ENCODE assay signal across 8 cellular contexts in the genomic region with DNA sequence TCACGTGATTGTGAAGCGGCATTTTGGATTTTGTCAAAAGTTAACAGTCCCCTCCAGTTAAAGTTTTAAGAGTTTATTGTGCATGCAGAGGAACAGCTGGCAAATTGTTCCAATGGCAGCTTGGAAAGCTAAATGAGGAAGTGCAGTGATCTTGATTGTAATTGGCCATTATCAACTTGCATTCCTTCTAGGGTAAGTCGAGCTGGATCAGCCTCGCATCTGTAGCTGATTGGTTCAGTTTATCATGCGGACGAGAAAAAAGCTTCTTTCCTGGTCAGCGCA. TPM values are rescaled to one million over a fixed set of nuclear protein-coding genes. Genes with fewer than 3 reads are reported as not detected.
DNase-seq lines count a peak whose midpoint lies in the region; ATAC-seq, FAIRE-seq and TF ChIP-seq lines count a peak whose summit lies in the region.

No MANE protein-coding gene starts in this region.

- POLR2A ChIA-PET in SK-N-SH (lab: Yijun Ruan, JAX) (interaction anchor here (1.6 kb wide), 1 partner anchor 27 kb away, joined by 7 read pairs; a partner anchor contains a TSS), endothelial cell of umbilical vein (lab: Charles Lee) (interaction anchor here (0.9 kb wide), 1 partner anchor 26 kb away, joined by 8 read pairs; a partner anchor contains a TSS)

- DNase-seq in activated T-cell treated with anti-CD3 and anti-CD28 coated beads, Interleukin-2, amount 50 U/mL, for 72 hours, result no peak
- no peak for DNase-seq in activated T-cell treated with anti-CD3 and anti-CD28 coated beads for 4 hours
- DNase-seq in SK-N-SH, result peak; percentile 70
- DNase-seq in endothelial cell of umbilical vein (ENCODE audit: low read depth, low spot score), result peak; percentile 78
- no peak for DNase-seq in left lobe of liver (ENCODE audit: low spot score)
- DNase-seq in mesenteric fat pad (ENCODE audit: low spot score), result no peak

- 8% methylated on average over 7 of the region's 7 CpGs for WGBS in SK-N-SH (ENCODE audit: low lambda C conversion rate)

- no peak for TF ChIP-seq CTCF in SK-N-SH (IDR thresholded peaks at IDR 0.05)
- TF ChIP-seq CTCF in endothelial cell of umbilical vein (IDR thresholded peaks at IDR 0.05; ENCODE audit: extremely low read depth in 1 of 2, insufficient read depth in 1 of 2, low read depth in 1 of 2, low read length in 2 of 2), result no peak

- peaks cover 10% of the 10 kb centered on the region in 2 donors for H3K36me3 Mint-ChIP-seq in activated T-cell treated with anti-CD3 and anti-CD28 coated beads, Interleukin-2, amount 50 U/mL, for 72 hours (ENCODE audit: insufficient read depth in 2 of 2)

- H3K36me3 ChIP-seq in SK-N-SH (replicated peaks in 1 of 2; ENCODE audit: control insufficient read depth in 1 of 2, insufficient read depth in 2 of 2, low read length in 1 of 2) (peaks cover 5% of the 10 kb centered on the region in 2 experiments), endothelial cell of umbilical vein (ENCODE audit: control insufficient read depth in 2 of 2, extremely low read depth in 1 of 2, insufficient read depth in 2 of 2, low read length in 2 of 2) (no peaks in the 10 kb centered on the region), muscle layer of duodenum (ENCODE audit: control insufficient read depth in 1 of 2, insufficient read depth in 2 of 2, low read length in 2 of 2) (peaks cover 0 to 7% of the 10 kb centered on the region in 2 donors)

- TF ChIP-seq POLR2A in endothelial cell of umbilical vein (IDR thresholded peaks at IDR 0.05; ENCODE audit: low read depth, low read length), result no peak

- H3K4me1 Mint-ChIP-seq in activated T-cell treated with anti-CD3 and anti-CD28 coated beads, Interleukin-2, amount 50 U/mL, for 72 hours (ENCODE audit: low read depth), result peaks cover 49% of the 10 kb centered on the region

- peaks cover 55% of the 10 kb centered on the region for H3K79me2 ChIP-seq in SK-N-SH (ENCODE audit: insufficient read depth)
- peaks cover 45% of the 10 kb centered on the region for H3K79me2 ChIP-seq in endothelial cell of umbilical vein (ENCODE audit: control insufficient read depth, insufficient read depth, low read length)

- no peak for TF ChIP-seq RAD21 in SK-N-SH (IDR thresholded peaks at IDR 0.05; ENCODE audit: low read length)

- no peak for FAIRE-seq in endothelial cell of umbilical vein (lab: Jason Lieb, UNC)

- intact Hi-C loops in endothelial cell of umbilical vein (cut with micrococcal nuclease), result loop anchor here (2.0 kb wide), 1 partner anchor 144 kb away; a partner anchor contains a TSS

- no peaks in the 10 kb centered on the region for H3K9me3 Mint-ChIP-seq in activated T-cell treated with anti-CD3 and anti-CD28 coated beads, Interleukin-2, amount 50 U/mL, for 72 hours

- H3K4me2 ChIP-seq in SK-N-SH (peak overlapping the region; percentile 98), endothelial cell of umbilical vein (ENCODE audit: insufficient read depth, low read length) (peak overlapping the region; percentile 95)

- peak overlapping the region; percentile 64 to 91; a peak in 3 of 4 replicates for H3K27ac ChIP-seq in SK-N-SH (ENCODE audit: low read depth in 2 of 2, low read length in 1 of 2)
- peak overlapping the region; percentile 19 for H3K27ac ChIP-seq in endothelial cell of umbilical vein (ENCODE audit: insufficient read depth, low read depth, low read length)
- H3K27ac ChIP-seq in muscle layer of duodenum (ENCODE audit: low read length), result peak overlapping the region; percentile 49

- no peak for ATAC-seq in activated T-cell treated with anti-CD3 and anti-CD28 coated beads, Interleukin-2, amount 50 U/mL, for 72 hours (replicated peaks in 1 of 2)
- ATAC-seq in HG03442 (IDR thresholded peaks at IDR 0.05; ENCODE audit: unreplicated experiment) (peak; percentile 5), left lobe of liver (no peak)

- CTCF ChIA-PET in SK-N-SH (lab: Yijun Ruan, JAX) (interaction anchor here (1.0 kb wide), 1 partner anchor 24 kb away, joined by 3 read pairs; no protein-coding TSS in a partner anchor), endothelial cell of umbilical vein (lab: Charles Lee) (interaction anchor here (1.0 to 1.5 kb wide), 5 partner anchors 16 to 108 kb away, joined by 3 to 5 read pairs (median 4); a partner anchor contains a TSS)

- peaks cover 16% of the 10 kb centered on the region for H3F3A ChIP-seq in SK-N-SH (replicated peaks; ENCODE audit: insufficient read depth)

- dilution Hi-C loops in endothelial cell of umbilical vein (cut with MboI; ENCODE audit: extremely low pct_ligation_motif_present, low sequenced_read_pairs), result no loop called here

- peak overlapping the region; percentile 69 to 100 for H3K4me3 ChIP-seq in SK-N-SH (ENCODE audit: low read depth in 2 of 2, low read length in 1 of 2)
- H3K4me3 ChIP-seq in endothelial cell of umbilical vein (replicated peaks in 1 of 3; ENCODE audit: insufficient read depth in 1 of 3, low read depth in 1 of 3, low read length in 3 of 3), result peak overlapping the region; percentile 79 to 93 (median 87)
- H3K4me3 ChIP-seq in muscle layer of duodenum (ENCODE audit: low read depth in 1 of 2, low read length in 2 of 2), result peak overlapping the region; percentile 86 to 97

- H3K27me3 ChIP-seq in SK-N-SH (ENCODE audit: insufficient read depth) (no peaks in the 10 kb centered on the region), endothelial cell of umbilical vein (ENCODE audit: control insufficient read depth in 2 of 2, insufficient read depth in 2 of 2, low read length in 2 of 2) (no peaks in the 10 kb centered on the region), muscle layer of duodenum (ENCODE audit: low read depth, low read length) (no peaks in the 10 kb centered on the region)

- H3K9ac ChIP-seq in SK-N-SH (peak overlapping the region; percentile 87), endothelial cell of umbilical vein (replicated peaks; ENCODE audit: extremely low read depth, insufficient read depth, low read length) (peak overlapping the region; percentile 80)

- H3K27ac Mint-ChIP-seq in activated T-cell treated with anti-CD3 and anti-CD28 coated beads, Interleukin-2, amount 50 U/mL, for 72 hours, result peak overlapping the region; percentile 95

- H4K20me1 ChIP-seq in SK-N-SH (ENCODE audit: insufficient read depth) (no peaks in the 10 kb centered on the region), endothelial cell of umbilical vein (replicated peaks; ENCODE audit: control insufficient read depth, extremely low read depth, insufficient read depth, low read length) (no peaks in the 10 kb centered on the region)

- no peaks in the 10 kb centered on the region for H3K27me3 Mint-ChIP-seq in activated T-cell treated with anti-CD3 and anti-CD28 coated beads, Interleukin-2, amount 50 U/mL, for 72 hours (ENCODE audit: low read depth)

- TF ChIP-seq EP300 in SK-N-SH (IDR thresholded peaks at IDR 0.05; ENCODE audit: borderline replicate concordance in 1 of 2, low read depth in 1 of 2, low read length in 1 of 2), result no peak

- H3K9me3 ChIP-seq in SK-N-SH (no peaks in the 10 kb centered on the region), endothelial cell of umbilical vein (replicated peaks; ENCODE audit: control insufficient read depth, insufficient read depth, low read length) (no peaks in the 10 kb centered on the region), muscle layer of duodenum (ENCODE audit: control insufficient read depth in 1 of 2, low read length in 2 of 2) (no peaks in the 10 kb centered on the region)

- H3K9me2 ChIP-seq in SK-N-SH, result no peaks in the 10 kb centered on the region

- no peaks in the 10 kb centered on the region for H3K9me1 ChIP-seq in endothelial cell of umbilical vein (replicated peaks; ENCODE audit: control insufficient read depth, extremely low read depth, insufficient read depth, low read length)

- peak overlapping the region; percentile 99 to 100 for H3K4me3 Mint-ChIP-seq in activated T-cell treated with anti-CD3 and anti-CD28 coated beads, Interleukin-2, amount 50 U/mL, for 72 hours

- H2AFZ ChIP-seq in SK-N-SH (ENCODE audit: low read depth), result peak overlapping the region; percentile 83
- peak overlapping the region; percentile 88 for H2AFZ ChIP-seq in endothelial cell of umbilical vein (ENCODE audit: low read depth, low read length)

- no TSS peak for BruUV-seq in endothelial cell of umbilical vein (replicated peaks; lab: Mats Ljungman, UMichigan)

- peaks cover 5 to 8% of the 10 kb centered on the region in 2 experiments; a peak in 2 of 4 replicates for H3K4me1 ChIP-seq in SK-N-SH (ENCODE audit: control insufficient read depth in 1 of 2, insufficient read depth in 2 of 2, low read depth in 1 of 2, low read length in 1 of 2)
- H3K4me1 ChIP-seq in endothelial cell of umbilical vein (ENCODE audit: control insufficient read depth, extremely low read depth, insufficient read depth, low read length), result peaks cover 5% of the 10 kb centered on the region
- peaks cover 0 to 14% of the 10 kb centered on the region in 2 donors for H3K4me1 ChIP-seq in muscle layer of duodenum (ENCODE audit: control insufficient read depth in 1 of 2, insufficient read depth in 2 of 2, low read length in 2 of 2)

RNA-seq across cellular contexts. Expression of a gene that starts 0.6 kb away (rescaled TPM):
- 10 to 100 TPM; 16.0 to 18.8 TPM for total RNA-seq in activated T-cell treated with anti-CD3 and anti-CD28 coated beads, Interleukin-2, amount 50 U/mL, for 72 hours
- 27.7 and 34.5 TPM in 2 replicates for polyA plus RNA-seq in SK-N-SH (2012; rRNA removed)
- 19.9 and 20.2 TPM in 2 replicates for polyA plus RNA-seq in SK-N-SH (2012; cell fraction: cytosol; rRNA removed)
- 68.2 and 103 TPM in 2 replicates for polyA plus RNA-seq in SK-N-SH (2012; cell fraction: nucleus; rRNA removed)
- 16.6 and 21.6 TPM in 2 replicates for total RNA-seq in endothelial cell of umbilical vein
- polyA plus RNA-seq in endothelial cell of umbilical vein, result 10.9 and 11.6 TPM in 2 replicates
- 5.6 and 6.5 TPM in 2 replicates for polyA plus RNA-seq in endothelial cell of umbilical vein (2011; cell fraction: cytosol; rRNA removed)
- polyA plus RNA-seq in endothelial cell of umbilical vein (2011; cell fraction: nucleus; rRNA removed), result 57.3 and 67.2 TPM in 2 replicates
- polyA plus RNA-seq in endothelial cell of umbilical vein (2012), result 5.6 and 8.8 TPM in 2 replicates
- polyA minus RNA-seq in endothelial cell of umbilical vein, result 17.4 and 20.1 TPM in 2 replicates
- polyA minus RNA-seq in endothelial cell of umbilical vein (2011; cell fraction: cytosol; rRNA and poly(A)+ RNA removed), result 2.3 TPM
- polyA minus RNA-seq in endothelial cell of umbilical vein (2011; cell fraction: nucleus; rRNA and poly(A)+ RNA removed), result 23.0 and 39.1 TPM in 2 replicates
- 5.2 TPM for total RNA-seq in left lobe of liver
- 7.8 TPM for total RNA-seq in mesenteric fat pad

RNA-seq across cellular contexts. Expression of a gene that starts 7.3 kb away (rescaled TPM):
- 100 to 1,000 TPM; 218 to 229 TPM for total RNA-seq in activated T-cell treated with anti-CD3 and anti-CD28 coated beads, Interleukin-2, amount 50 U/mL, for 72 hours
- 2,495 and 4,591 TPM in 2 replicates for polyA plus RNA-seq in SK-N-SH (2012; rRNA removed)
- 3,365 and 4,101 TPM in 2 replicates for polyA plus RNA-seq in SK-N-SH (2012; cell fraction: cytosol; rRNA removed)
- 420 and 854 TPM in 2 replicates for polyA plus RNA-seq in SK-N-SH (2012; cell fraction: nucleus; rRNA removed)
- total RNA-seq in endothelial cell of umbilical vein, result 348 and 369 TPM in 2 replicates
- 2,129 and 2,140 TPM in 2 replicates for polyA plus RNA-seq in endothelial cell of umbilical vein
- polyA plus RNA-seq in endothelial cell of umbilical vein (2011; cell fraction: cytosol; rRNA removed), result 1,643 and 2,429 TPM in 2 replicates
- polyA plus RNA-seq in endothelial cell of umbilical vein (2011; cell fraction: nucleus; rRNA removed), result 440 and 839 TPM in 2 replicates
- polyA plus RNA-seq in endothelial cell of umbilical vein (2012), result 722 and 1,436 TPM in 2 replicates
- polyA minus RNA-seq in endothelial cell of umbilical vein, result 159 and 174 TPM in 2 replicates
- 220 TPM for polyA minus RNA-seq in endothelial cell of umbilical vein (2011; cell fraction: cytosol; rRNA and poly(A)+ RNA removed)
- 41.5 and 43.9 TPM in 2 replicates for polyA minus RNA-seq in endothelial cell of umbilical vein (2011; cell fraction: nucleus; rRNA and poly(A)+ RNA removed)
- 130 TPM for total RNA-seq in left lobe of liver
- 256 TPM for total RNA-seq in mesenteric fat pad

RNA-seq across cellular contexts. Expression of a gene that starts 26.8 kb away (rescaled TPM):
- 10 to 100 TPM; 28.2 to 36.5 TPM for total RNA-seq in activated T-cell treated with anti-CD3 and anti-CD28 coated beads, Interleukin-2, amount 50 U/mL, for 72 hours
- polyA plus RNA-seq in SK-N-SH (2012; rRNA removed), result 19.6 and 19.8 TPM in 2 replicates
- 16.7 and 17.1 TPM in 2 replicates for polyA plus RNA-seq in SK-N-SH (2012; cell fraction: cytosol; rRNA removed)
- 28.5 and 28.6 TPM in 2 replicates for polyA plus RNA-seq in SK-N-SH (2012; cell fraction: nucleus; rRNA removed)
- total RNA-seq in endothelial cell of umbilical vein, result 19.8 and 22.8 TPM in 2 replicates
- polyA plus RNA-seq in endothelial cell of umbilical vein, result 8.3 and 8.6 TPM in 2 replicates
- 11.8 and 14.0 TPM in 2 replicates for polyA plus RNA-seq in endothelial cell of umbilical vein (2011; cell fraction: cytosol; rRNA removed)
- polyA plus RNA-seq in endothelial cell of umbilical vein (2011; cell fraction: nucleus; rRNA removed), result 15.3 and 21.3 TPM in 2 replicates
- polyA plus RNA-seq in endothelial cell of umbilical vein (2012), result 11.4 and 11.7 TPM in 2 replicates
- 17.3 and 19.1 TPM in 2 replicates for polyA minus RNA-seq in endothelial cell of umbilical vein
- 11.6 TPM for polyA minus RNA-seq in endothelial cell of umbilical vein (2011; cell fraction: cytosol; rRNA and poly(A)+ RNA removed)
- polyA minus RNA-seq in endothelial cell of umbilical vein (2011; cell fraction: nucleus; rRNA and poly(A)+ RNA removed), result 19.6 and 21.3 TPM in 2 replicates
- 8.6 TPM for total RNA-seq in left lobe of liver
- 24.4 TPM for total RNA-seq in mesenteric fat pad

RNA-seq across cellular contexts. Expression of a gene that starts 31.2 kb away (rescaled TPM):
- 1 to 10 TPM; 9.3 to 9.9 TPM for total RNA-seq in activated T-cell treated with anti-CD3 and anti-CD28 coated beads, Interleukin-2, amount 50 U/mL, for 72 hours
- polyA plus RNA-seq in SK-N-SH (2012; rRNA removed) (7.5 and 9.1 TPM in 2 replicates), endothelial cell of umbilical vein (3.6 and 4.3 TPM in 2 replicates)
- 8.7 and 9.3 TPM in 2 replicates for polyA plus RNA-seq in SK-N-SH (2012; cell fraction: cytosol; rRNA removed)
- 8.7 and 11.6 TPM in 2 replicates for polyA plus RNA-seq in SK-N-SH (2012; cell fraction: nucleus; rRNA removed)
- total RNA-seq in endothelial cell of umbilical vein (9.6 and 9.7 TPM in 2 replicates), left lobe of liver (3.0 TPM), mesenteric fat pad (5.7 TPM)
- 5.9 and 6.2 TPM in 2 replicates for polyA plus RNA-seq in endothelial cell of umbilical vein (2011; cell fraction: cytosol; rRNA removed)
- polyA plus RNA-seq in endothelial cell of umbilical vein (2011; cell fraction: nucleus; rRNA removed), result 8.0 and 9.6 TPM in 2 replicates
- 6.6 and 8.3 TPM in 2 replicates for polyA plus RNA-seq in endothelial cell of umbilical vein (2012)
- polyA minus RNA-seq in endothelial cell of umbilical vein, result 10.7 and 12.6 TPM in 2 replicates
- polyA minus RNA-seq in endothelial cell of umbilical vein (2011; cell fraction: cytosol; rRNA and poly(A)+ RNA removed), result 9.6 TPM
- polyA minus RNA-seq in endothelial cell of umbilical vein (2011; cell fraction: nucleus; rRNA and poly(A)+ RNA removed), result 7.7 TPM in 2 replicates

RNA-seq across cellular contexts. Expression of a gene that starts 34.5 kb away (rescaled TPM):
- 10 to 100 TPM; 59.2 to 65.9 TPM for total RNA-seq in activated T-cell treated with anti-CD3 and anti-CD28 coated beads, Interleukin-2, amount 50 U/mL, for 72 hours
- polyA plus RNA-seq in SK-N-SH (2012; rRNA removed) (101 and 107 TPM in 2 replicates), endothelial cell of umbilical vein (53.0 and 56.1 TPM in 2 replicates)
- polyA plus RNA-seq in SK-N-SH (2012; cell fraction: cytosol; rRNA removed), result 41.3 and 58.6 TPM in 2 replicates
- polyA plus RNA-seq in SK-N-SH (2012; cell fraction: nucleus; rRNA removed), result 300 and 397 TPM in 2 replicates
- total RNA-seq in endothelial cell of umbilical vein (48.3 and 51.5 TPM in 2 replicates), left lobe of liver (14.4 TPM), mesenteric fat pad (54.7 TPM)
- 34.9 and 39.5 TPM in 2 replicates for polyA plus RNA-seq in endothelial cell of umbilical vein (2011; cell fraction: cytosol; rRNA removed)
- polyA plus RNA-seq in endothelial cell of umbilical vein (2011; cell fraction: nucleus; rRNA removed), result 120 and 124 TPM in 2 replicates
- 23.6 and 28.9 TPM in 2 replicates for polyA plus RNA-seq in endothelial cell of umbilical vein (2012)
- polyA minus RNA-seq in endothelial cell of umbilical vein, result 43.7 and 45.0 TPM in 2 replicates
- 26.6 TPM for polyA minus RNA-seq in endothelial cell of umbilical vein (2011; cell fraction: cytosol; rRNA and poly(A)+ RNA removed)
- polyA minus RNA-seq in endothelial cell of umbilical vein (2011; cell fraction: nucleus; rRNA and poly(A)+ RNA removed), result 41.0 and 42.1 TPM in 2 replicates

Comparison
In these comparisons a context has a peak if more than half of its experiments do, and no peak if none do; other contexts are left out.
1. DNase-seq: peak in SK-N-SH (single experiment) and endothelial cell of umbilical vein (single experiment); none in activated T-cell treated with anti-CD3 and anti-CD28 coated beads, Interleukin-2, amount 50 U/mL, for 72 hours (0 of 2), activated T-cell treated with anti-CD3 and anti-CD28 coated beads for 4 hours (single experiment), left lobe of liver (single experiment) and mesenteric fat pad (single experiment).
2. H3K27ac ChIP-seq: peak in every context shown above with its lines; median percentile 78 in SK-N-SH; 49 in muscle layer of duodenum; 19 in endothelial cell of umbilical vein.
3. Peak in every context shown above with its lines, with median percentiles within 50 percentile points of each other: H3K4me3 ChIP-seq.